26 cellular contexts compared by ENCODE assay signal in the genomic region with DNA sequence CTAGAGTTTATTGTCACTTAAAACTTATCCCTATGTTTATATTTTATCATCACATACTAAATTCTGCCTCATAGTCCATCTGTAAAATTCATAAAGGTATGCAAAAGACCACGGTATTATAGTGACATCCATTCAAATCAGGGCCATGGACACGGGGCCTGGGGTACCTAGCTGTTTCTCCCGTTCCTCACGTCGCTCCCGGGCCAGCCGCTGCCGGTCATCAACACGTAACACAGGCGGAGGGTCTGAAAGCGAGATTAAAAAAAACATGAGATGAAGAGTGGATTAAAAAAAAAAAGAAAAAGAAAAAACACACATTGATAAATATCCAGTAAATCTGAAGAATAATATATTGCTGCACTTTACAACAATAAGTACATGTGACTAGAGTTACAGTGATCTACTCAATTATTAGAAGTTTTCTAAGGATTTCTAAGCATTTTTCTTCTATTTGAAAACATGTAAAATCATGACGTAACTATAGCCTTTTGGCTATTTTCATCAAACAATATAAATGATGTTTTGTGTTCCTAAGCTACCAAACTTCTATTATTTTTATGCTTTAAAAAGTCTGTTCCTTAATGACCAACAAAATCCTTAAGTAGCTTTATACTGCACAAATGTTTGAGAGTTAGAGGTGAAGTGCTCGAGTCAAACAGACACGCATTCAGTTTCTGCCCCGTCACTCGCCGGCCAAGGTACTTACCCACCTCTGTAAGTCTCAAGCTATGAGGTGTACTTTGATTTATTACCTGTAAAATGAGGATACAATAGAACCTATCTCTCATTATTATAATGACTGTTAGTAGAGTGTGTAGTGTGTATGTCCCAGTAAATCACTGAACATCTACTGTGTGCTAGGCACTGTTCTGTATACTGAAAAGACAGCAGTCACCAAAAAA.
DNase-seq lines count a peak whose midpoint lies in the region; FAIRE-seq and TF ChIP-seq lines count a peak whose summit lies in the region.
"Had no signal": no experiment of that assay in that cellular context is flagged by ENCODE, and none has a peak within 500 bp of the region (broad histone marks: within the 10 kb centered on the region; RNA-seq: fewer than 3 reads in every experiment).

No MANE protein-coding gene starts in this region.

- FAIRE-seq in small intestine (lab: Jason Lieb, UNC): no peak
- FAIRE-seq: GM18507 had no signal

- peaks cover 0 to 1% of the 10 kb centered on the region in 2 donors for H3K36me3 ChIP-seq in small intestine (ENCODE audit: control insufficient read depth in 2 of 2, insufficient read depth in 2 of 2, low read length in 2 of 2)
- H3K36me3 ChIP-seq: HAP-1 had no signal

- H4K91ac ChIP-seq in H9 (ENCODE audit: insufficient read length, low read depth, low read length): no peak overlapping the region

- H3K4me3 Mint-ChIP-seq in H9: no peak overlapping the region
- no peak overlapping the region for H3K4me3 Mint-ChIP-seq in activated CD4-positive, alpha-beta memory T cell treated with anti-CD3 and anti-CD28 coated beads for 36 hours
- H3K4me3 Mint-ChIP-seq: B cell; CD8-positive, alpha-beta T cell; IgD-negative memory B cell had no signal

- H3K79me1 ChIP-seq in H9 (ENCODE audit: insufficient read depth, low read depth, low read length, poor library complexity, severe bottlenecking): no peaks in the 10 kb centered on the region

- no peak overlapping the region for H3K23ac ChIP-seq in H9 (ENCODE audit: insufficient read length, low read depth, low read length)

- H3K27me3 ChIP-seq in H9 (ENCODE audit: insufficient read depth, low read length) (no peaks in the 10 kb centered on the region), small intestine (ENCODE audit: control insufficient read depth in 2 of 2, insufficient read depth in 2 of 2, low read length in 2 of 2) (no peaks in the 10 kb centered on the region)

- H3K9ac ChIP-seq in H9 (ENCODE audit: extremely low read depth, insufficient read length, low read length): no peak overlapping the region
- H3K9ac ChIP-seq: KMS-11 had no signal

- H3K9me3 Mint-ChIP-seq in H9: no peaks in the 10 kb centered on the region
- H3K9me3 Mint-ChIP-seq in activated CD4-positive, alpha-beta memory T cell treated with anti-CD3 and anti-CD28 coated beads for 36 hours: no peaks in the 10 kb centered on the region
- H3K9me3 Mint-ChIP-seq: CD8-positive, alpha-beta T cell; IgD-negative memory B cell had no signal

- H2BK5ac ChIP-seq in H9 (ENCODE audit: insufficient read length, low read length): no peak overlapping the region

- H4K8ac ChIP-seq in H9 (replicated peaks; ENCODE audit: insufficient read length, low read depth, low read length): no peak overlapping the region

- H3K27me3 Mint-ChIP-seq in H9 (ENCODE audit: low read depth): no peaks in the 10 kb centered on the region
- H3K27me3 Mint-ChIP-seq in activated CD4-positive, alpha-beta memory T cell treated with anti-CD3 and anti-CD28 coated beads for 36 hours: no peaks in the 10 kb centered on the region

- peaks cover 7 to 8% of the 10 kb centered on the region in 2 experiments for H3K4me1 Mint-ChIP-seq in H9
- peaks cover 3% of the 10 kb centered on the region for H3K4me1 Mint-ChIP-seq in activated CD4-positive, alpha-beta memory T cell treated with anti-CD3 and anti-CD28 coated beads for 36 hours (ENCODE audit: low read depth)

- H4K20me1 ChIP-seq in H9 (ENCODE audit: control insufficient read depth, insufficient read depth, insufficient read length): no peaks in the 10 kb centered on the region

- H4K5ac ChIP-seq in H9 (ENCODE audit: insufficient read length, low read depth, low read length): no peak overlapping the region

- H2BK120ac ChIP-seq in H9 (ENCODE audit: low read depth, low read length, poor library complexity, severe bottlenecking): no peak overlapping the region

- no peaks in the 10 kb centered on the region for H3K79me2 ChIP-seq in H9 (ENCODE audit: insufficient read depth, low read length)

- no peak overlapping the region for H3K4me3 ChIP-seq in small intestine (ENCODE audit: low read depth in 1 of 2, low read length in 2 of 2)
- H3K4me3 ChIP-seq: HAP-1, SK-N-MC had no signal

- no peak overlapping the region for H3K4me2 ChIP-seq in H9 (ENCODE audit: insufficient read depth, insufficient read length, low read length)
- H3K4me2 ChIP-seq: KMS-11 had no signal

- H2BK15ac ChIP-seq in H9 (ENCODE audit: low read depth, low read length): no peak overlapping the region

- H3K56ac ChIP-seq in H9 (ENCODE audit: insufficient read length, low read depth, low read length): no peak overlapping the region

- CTCF ChIA-PET in activated CD4-positive, alpha-beta memory T cell treated with anti-CD3 and anti-CD28 coated beads for 36 hours (lab: Charles Lee): no interaction called here

- H2AK5ac ChIP-seq in H9 (ENCODE audit: insufficient read length, low read length): no peak overlapping the region

- no peak overlapping the region for H3K18ac ChIP-seq in H9 (ENCODE audit: insufficient read length, low read depth, low read length)

- no peaks in the 10 kb centered on the region for H3K9me3 ChIP-seq in H9 (ENCODE audit: control insufficient read depth, low read depth, low read length)
- H3K9me3 ChIP-seq in small intestine (ENCODE audit: control insufficient read depth, low read depth): no peaks in the 10 kb centered on the region
- H3K9me3 ChIP-seq: Caco-2, HAP-1 had no signal

- no peak for DNase-seq in H9
- peak; percentile 29 for DNase-seq in NCI-H510A treated with DMSO at 0.1 percent for 48 hours (lab: John Stamatoyannopoulos, UW)
- peak; percentile 40 for DNase-seq in SHP77 treated with DMSO at 0.1 percent for 48 hours (lab: John Stamatoyannopoulos, UW)
- peak; percentile 58 for DNase-seq in small intestine
- no peak for DNase-seq in activated naive CD4-positive, alpha-beta T cell (lab: John Stamatoyannopoulos, UW)
- DNase-seq in DMS53 treated with DMSO at 0.1 percent for 48 hours (lab: John Stamatoyannopoulos, UW; ENCODE audit: unreplicated experiment): no peak
- DNase-seq in activated CD4-positive, alpha-beta memory T cell treated with anti-CD3 and anti-CD28 coated beads for 36 hours: no peak
- DNase-seq: Caco-2; CD8-positive, alpha-beta T cell; DND-41; NCI-H1092; NCI-H1417 treated with DMSO at 0.1 percent for 48 hours; NCI-H1694 treated with DMSO at 0.1 percent for 48 hours; NCI-H2081; NCI-H2171 treated with DMSO at 0.1 percent for 48 hours; NCI-H345; NCI-H524 treated with DMSO at 0.1 percent for 48 hours; SIG-M5 had no signal

- no peak overlapping the region for H2AFZ ChIP-seq in H9 (ENCODE audit: low read length)

- intact Hi-C loops in activated CD4-positive, alpha-beta memory T cell treated with anti-CD3 and anti-CD28 coated beads for 36 hours (cut with micrococcal nuclease): no loop called here

- no peak for TF ChIP-seq CTCF in H9 (conservative IDR thresholded peaks at IDR 0.05)

- H3K27ac Mint-ChIP-seq in H9: peak overlapping the region in 2 of 3 experiments; percentile 60 to 74; a peak in 3 of 7 replicates
- no peak overlapping the region for H3K27ac Mint-ChIP-seq in activated CD4-positive, alpha-beta memory T cell treated with anti-CD3 and anti-CD28 coated beads for 36 hours
- H3K27ac Mint-ChIP-seq: B cell; CD8-positive, alpha-beta T cell; IgD-negative memory B cell had no signal

- no peak overlapping the region for H2BK12ac ChIP-seq in H9 (ENCODE audit: insufficient read length, low read depth, low read length)

- H3K23me2 ChIP-seq in H9 (ENCODE audit: insufficient read length, low read depth, low read length, poor library complexity, severe bottlenecking): no peaks in the 10 kb centered on the region

- WGBS in H9 (ENCODE audit: extremely low coverage, insufficient read length, low lambda C conversion rate): no CpG with 5 or more reads among the region's 17 CpGs
- WGBS in small intestine, 3 donors: 66 to 84% (median 75%) methylated on average over 17 of the region's 17 CpGs

- H2BK20ac ChIP-seq in H9 (ENCODE audit: low read depth, low read length, poor library complexity, severe bottlenecking): no peak overlapping the region

- H3K27ac ChIP-seq in H9 (ENCODE audit: insufficient read length, low read depth, low read length) (no peak overlapping the region), small intestine (ENCODE audit: low read depth in 1 of 2, low read length in 1 of 2) (no peak overlapping the region)
- H3K27ac ChIP-seq: C4-2B, KMS-11, RWPE1, SK-N-MC had no signal

- H3K4ac ChIP-seq in H9 (ENCODE audit: low read depth, low read length): no peak overlapping the region

- no peaks in the 10 kb centered on the region for H3K4me1 ChIP-seq in H9 (ENCODE audit: insufficient read depth, low read length)
- H3K4me1 ChIP-seq in small intestine (ENCODE audit: control insufficient read depth in 2 of 2, insufficient read depth in 1 of 2, low read depth in 1 of 2, low read length in 1 of 2): peaks cover 2 to 3% of the 10 kb centered on the region in 2 donors
- H3K4me1 ChIP-seq: Caco-2 had no signal

- POLR2A ChIA-PET in activated CD4-positive, alpha-beta memory T cell treated with anti-CD3 and anti-CD28 coated beads for 36 hours (lab: Charles Lee): no interaction called here

- H3T11ph ChIP-seq in H9 (ENCODE audit: low read length): no peak overlapping the region

- H3K14ac ChIP-seq in H9 (ENCODE audit: insufficient read depth, low read length): no peak overlapping the region

- peaks cover 2 to 12% (median 11%) of the 10 kb centered on the region in 3 experiments; a peak in 5 of 7 replicates for H3K36me3 Mint-ChIP-seq in H9 (ENCODE audit: insufficient read depth in 1 of 3, low read depth in 3 of 3)
- no peaks in the 10 kb centered on the region for H3K36me3 Mint-ChIP-seq in activated CD4-positive, alpha-beta memory T cell treated with anti-CD3 and anti-CD28 coated beads for 36 hours
- H3K36me3 Mint-ChIP-seq: CD8-positive, alpha-beta T cell; IgD-negative memory B cell had no signal

Comparison
In these comparisons a context has a peak if more than half of its experiments do, and no peak if none do; other contexts are left out.
1. DNase-seq: peak in NCI-H510A treated with DMSO at 0.1 percent for 48 hours (single experiment), SHP77 treated with DMSO at 0.1 percent for 48 hours (single experiment) and small intestine (single experiment); none in H9 (single experiment), activated naive CD4-positive, alpha-beta T cell (0 of 4), DMS53 treated with DMSO at 0.1 percent for 48 hours (single experiment) and activated CD4-positive, alpha-beta memory T cell treated with anti-CD3 and anti-CD28 coated beads for 36 hours (single experiment).